32 cellular contexts compared by ENCODE assay signal in the genomic region with DNA sequence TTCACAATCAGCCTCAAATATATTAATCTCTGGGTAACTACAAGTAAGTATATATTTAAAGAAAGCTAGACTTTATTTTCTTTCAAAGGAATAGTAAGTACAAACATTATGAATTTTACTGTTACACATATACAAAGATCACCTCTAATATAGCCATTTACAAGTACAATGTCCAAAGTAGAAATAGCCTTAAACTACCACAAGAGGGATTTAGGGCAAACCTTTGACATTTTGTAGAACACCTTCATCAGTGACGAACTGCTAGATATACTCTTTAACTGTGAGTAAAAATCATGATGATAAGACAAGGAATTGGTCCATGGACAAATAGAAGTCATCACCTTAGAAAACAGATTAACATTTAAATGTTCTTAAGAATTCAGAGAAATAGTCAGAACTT.
DNase-seq lines count a peak whose midpoint lies in the region; ATAC-seq and TF ChIP-seq lines count a peak whose summit lies in the region.
"Had no signal": no experiment of that assay in that cellular context is flagged by ENCODE, and none has a peak within 500 bp of the region (broad histone marks: within the 10 kb centered on the region; RNA-seq: fewer than 3 reads in every experiment).

No MANE protein-coding gene starts in this region.

- H3K36me3 ChIP-seq in neural progenitor cell (no peaks in the 10 kb centered on the region), SJCRH30 (no peaks in the 10 kb centered on the region)
- H3K36me3 ChIP-seq: heart right ventricle, ovary, vagina had no signal

- H4K20me1 ChIP-seq in neural progenitor cell (ENCODE audit: low read depth) = no peaks in the 10 kb centered on the region

- TF ChIP-seq CTCF in GM12872 (IDR thresholded peaks at IDR 0.05; ENCODE audit: insufficient read depth, low read depth, low read length) (0 out of 3 replicates have a peak, but pooled peaks have one; percentile 4), LNCaP clone FGC (IDR thresholded peaks at IDR 0.05; ENCODE audit: control insufficient read depth, extremely low read depth, insufficient read depth) (0 out of 2 replicates have a peak, but pooled peaks have one; percentile 15), neural progenitor cell (IDR thresholded peaks at IDR 0.05) (peak; percentile 24)

- DNase-seq in LNCaP clone FGC (ENCODE audit: low read depth) (no peak), SW480 (ENCODE audit: low spot score) (peak; percentile 7), neural progenitor cell (ENCODE audit: low spot score) (no peak), HEK293T (ENCODE audit: extremely low spot score) (no peak), SJCRH30 (no peak)
- DNase-seq: activated CD4-positive, alpha-beta T cell treated with anti-CD3 and anti-CD28 coated beads for 1 hour; activated CD8-positive, alpha-beta T cell treated with anti-CD3 and anti-CD28 coated beads for 36 hours; activated effector memory CD4-positive, alpha-beta T cell treated with anti-CD3 and anti-CD28 coated beads, Interleukin-2, amount 50 U/mL, for 16 hours; activated naive CD8-positive, alpha-beta T cell treated with anti-CD3 and anti-CD28 coated beads, Interleukin-2, amount 10 ng/mL, durations not matched to agents 7 days and 5 days; central memory CD4-positive, alpha-beta T cell; dorsolateral prefrontal cortex; EL; heart right ventricle; naive thymus-derived CD4-positive, alpha-beta T cell; NCI-H1417 treated with DMSO at 0.1 percent for 48 hours; NCI-H2081 treated with DMSO at 0.1 percent for 48 hours; ovary; PC-3; right cardiac atrium; SIG-M5; stimulated activated CD4-positive, alpha-beta T cell treated with anti-CD3 and anti-CD28 coated beads, Interleukin-12 subunit alpha, Interleukin-12 subunit beta, amount 100 ng/mL, for 4 hours; stimulated activated CD4-positive, alpha-beta T cell treated with anti-CD3 and anti-CD28 coated beads, Interleukin-4, amount 100 ng/mL, for 24 hours; stimulated activated naive CD4-positive, alpha-beta T cell treated with Interleukin-2 at 50 U/mL for 16 hours; T-helper 1 cell; testis had no signal

- H3K4me1 Mint-ChIP-seq in neural progenitor cell = no peaks in the 10 kb centered on the region
- H3K4me1 Mint-ChIP-seq: activated naive CD8-positive, alpha-beta T cell treated with anti-CD3 and anti-CD28 coated beads, Interleukin-2, amount 10 ng/mL, durations not matched to agents 7 days and 5 days; GM23338; mesothelial cell of epicardium; naive thymus-derived CD4-positive, alpha-beta T cell had no signal

- H3K79me2 ChIP-seq in neural progenitor cell (ENCODE audit: low read depth) = no peaks in the 10 kb centered on the region

- no peak overlapping the region for H3K4me3 ChIP-seq in LNCaP clone FGC (ENCODE audit: low read depth, low read length)
- no peak overlapping the region for H3K4me3 ChIP-seq in neural progenitor cell
- H3K4me3 ChIP-seq in SJCRH30 = no peak overlapping the region
- H3K4me3 ChIP-seq: dorsolateral prefrontal cortex, GM23338, heart right ventricle, ovary, testis, vagina had no signal

- no peaks in the 10 kb centered on the region for H3K4me1 ChIP-seq in neural progenitor cell
- no peaks in the 10 kb centered on the region for H3K4me1 ChIP-seq in SJCRH30
- H3K4me1 ChIP-seq: heart right ventricle, testis, vagina had no signal

- no peak overlapping the region for H3K27ac Mint-ChIP-seq in neural progenitor cell
- H3K27ac Mint-ChIP-seq: activated CD8-positive, alpha-beta T cell treated with anti-CD3 and anti-CD28 coated beads for 36 hours; activated naive CD8-positive, alpha-beta T cell treated with anti-CD3 and anti-CD28 coated beads, Interleukin-2, amount 10 ng/mL, durations not matched to agents 7 days and 5 days; GM23338; mesothelial cell of epicardium; naive thymus-derived CD4-positive, alpha-beta T cell had no signal

- CTCF ChIA-PET in HEK293T (lab: Yijun Ruan, JAX) = no interaction called here

- H3K27ac ChIP-seq in neural progenitor cell (no peak overlapping the region), SJCRH30 (no peak overlapping the region)
- H3K27ac ChIP-seq: dorsolateral prefrontal cortex, heart right ventricle, ovary, testis, vagina had no signal

- H3K27me3 ChIP-seq in neural progenitor cell = no peaks in the 10 kb centered on the region
- H3K27me3 ChIP-seq in SJCRH30 = no peaks in the 10 kb centered on the region
- H3K27me3 ChIP-seq: heart right ventricle, ovary, testis, vagina had no signal

- POLR2A ChIA-PET in HEK293T (lab: Yijun Ruan, JAX) = no interaction called here

- H3K9ac ChIP-seq in neural progenitor cell = no peak overlapping the region

- H3K36me3 Mint-ChIP-seq in neural progenitor cell = no peaks in the 10 kb centered on the region
- H3K36me3 Mint-ChIP-seq: activated naive CD8-positive, alpha-beta T cell treated with anti-CD3 and anti-CD28 coated beads, Interleukin-2, amount 10 ng/mL, durations not matched to agents 7 days and 5 days; mesothelial cell of epicardium; naive thymus-derived CD4-positive, alpha-beta T cell had no signal

- H3K4me3 Mint-ChIP-seq in neural progenitor cell = no peak overlapping the region
- H3K4me3 Mint-ChIP-seq: activated CD8-positive, alpha-beta T cell treated with anti-CD3 and anti-CD28 coated beads for 36 hours; activated naive CD8-positive, alpha-beta T cell treated with anti-CD3 and anti-CD28 coated beads, Interleukin-2, amount 10 ng/mL, durations not matched to agents 7 days and 5 days; GM23338; mesothelial cell of epicardium; naive thymus-derived CD4-positive, alpha-beta T cell had no signal

- no peak overlapping the region for H3K4me2 ChIP-seq in neural progenitor cell
- H3K4me2 ChIP-seq: GM23338 had no signal

- peaks cover 2% of the 10 kb centered on the region for H3K9me3 Mint-ChIP-seq in neural progenitor cell
- H3K9me3 Mint-ChIP-seq: activated CD8-positive, alpha-beta T cell treated with anti-CD3 and anti-CD28 coated beads for 36 hours; GM23338 had no signal

- H2AFZ ChIP-seq in neural progenitor cell (replicated peaks) = no peak overlapping the region
- H2AFZ ChIP-seq: GM23338 had no signal

- no peak for ATAC-seq in HG03521 (IDR thresholded peaks at IDR 0.05; ENCODE audit: unreplicated experiment)
- ATAC-seq in HG03135 (IDR thresholded peaks at IDR 0.05; ENCODE audit: unreplicated experiment) = no peak
- ATAC-seq: activated CD8-positive, alpha-beta T cell treated with anti-CD3 and anti-CD28 coated beads for 36 hours; GM23338; heart right ventricle; HepG2; naive thymus-derived CD4-positive, alpha-beta T cell; PC-3; right cardiac atrium had no signal

- H3K27me3 Mint-ChIP-seq in neural progenitor cell (ENCODE audit: insufficient read depth, low read depth) = peaks cover 2% of the 10 kb centered on the region
- H3K27me3 Mint-ChIP-seq: activated CD8-positive, alpha-beta T cell treated with anti-CD3 and anti-CD28 coated beads for 36 hours; activated naive CD8-positive, alpha-beta T cell treated with anti-CD3 and anti-CD28 coated beads, Interleukin-2, amount 10 ng/mL, durations not matched to agents 7 days and 5 days; naive thymus-derived CD4-positive, alpha-beta T cell had no signal

- no peaks in the 10 kb centered on the region for H3K9me3 ChIP-seq in neural progenitor cell (ENCODE audit: low read depth)
- H3K9me3 ChIP-seq in SJCRH30 (replicated peaks) = no peaks in the 10 kb centered on the region
- H3K9me3 ChIP-seq: ovary, testis, vagina had no signal

- no peaks in the 10 kb centered on the region for H3F3A ChIP-seq in neural progenitor cell (ENCODE audit: low read depth)

TF ChIP-seq in HEK293T, 16 proteins besides CTCF, POLR2A, EP300 and RAD21:
- no peak for TF ChIP-seq BHLHE40 (IDR thresholded peaks at IDR 0.05; ENCODE audit: borderline replicate concordance)
- TF ChIP-seq FOXM1 (IDR thresholded peaks at IDR 0.05; ENCODE audit: borderline replicate concordance) = no peak
- no peak for TF ChIP-seq SUZ12 (IDR thresholded peaks at IDR 0.05)
- TF ChIP-seq CTBP1 (IDR thresholded peaks at IDR 0.05; ENCODE audit: borderline replicate concordance) = no peak
- no peak for TF ChIP-seq ARNT (IDR thresholded peaks at IDR 0.05)
- TF ChIP-seq NFRKB (IDR thresholded peaks at IDR 0.05) = no peak
- TF ChIP-seq SP1 (IDR thresholded peaks at IDR 0.05) = no peak
- no peak for TF ChIP-seq ELF4 (IDR thresholded peaks at IDR 0.05)
- no peak for TF ChIP-seq TARDBP (IDR thresholded peaks at IDR 0.05)
- no peak for TF ChIP-seq HDGF (IDR thresholded peaks at IDR 0.05; ENCODE audit: borderline replicate concordance)
- TF ChIP-seq FOXK2 (IDR thresholded peaks at IDR 0.05) = no peak
- TF ChIP-seq ZNF384 (IDR thresholded peaks at IDR 0.05) = no peak
- TF ChIP-seq, protein P1, sequence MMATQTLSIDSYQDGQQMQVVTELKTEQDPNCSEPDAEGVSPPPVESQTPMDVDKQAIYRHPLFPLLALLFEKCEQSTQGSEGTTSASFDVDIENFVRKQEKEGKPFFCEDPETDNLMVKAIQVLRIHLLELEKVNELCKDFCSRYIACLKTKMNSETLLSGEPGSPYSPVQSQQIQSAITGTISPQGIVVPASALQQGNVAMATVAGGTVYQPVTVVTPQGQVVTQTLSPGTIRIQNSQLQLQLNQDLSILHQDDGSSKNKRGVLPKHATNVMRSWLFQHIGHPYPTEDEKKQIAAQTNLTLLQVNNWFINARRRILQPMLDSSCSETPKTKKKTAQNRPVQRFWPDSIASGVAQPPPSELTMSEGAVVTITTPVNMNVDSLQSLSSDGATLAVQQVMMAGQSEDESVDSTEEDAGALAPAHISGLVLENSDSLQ (IDR thresholded peaks at IDR 0.05) = no peak
- TF ChIP-seq FOXA1 (IDR thresholded peaks at IDR 0.05) = no peak
- no peak for TF ChIP-seq L3MBTL2 (conservative IDR thresholded peaks at IDR 0.05)
- TF ChIP-seq LEF1 (IDR thresholded peaks at IDR 0.05; ENCODE audit: borderline replicate concordance) = no peak
